Comparison of ENCODE assay signal across 1 cellular context in the genomic region with DNA sequence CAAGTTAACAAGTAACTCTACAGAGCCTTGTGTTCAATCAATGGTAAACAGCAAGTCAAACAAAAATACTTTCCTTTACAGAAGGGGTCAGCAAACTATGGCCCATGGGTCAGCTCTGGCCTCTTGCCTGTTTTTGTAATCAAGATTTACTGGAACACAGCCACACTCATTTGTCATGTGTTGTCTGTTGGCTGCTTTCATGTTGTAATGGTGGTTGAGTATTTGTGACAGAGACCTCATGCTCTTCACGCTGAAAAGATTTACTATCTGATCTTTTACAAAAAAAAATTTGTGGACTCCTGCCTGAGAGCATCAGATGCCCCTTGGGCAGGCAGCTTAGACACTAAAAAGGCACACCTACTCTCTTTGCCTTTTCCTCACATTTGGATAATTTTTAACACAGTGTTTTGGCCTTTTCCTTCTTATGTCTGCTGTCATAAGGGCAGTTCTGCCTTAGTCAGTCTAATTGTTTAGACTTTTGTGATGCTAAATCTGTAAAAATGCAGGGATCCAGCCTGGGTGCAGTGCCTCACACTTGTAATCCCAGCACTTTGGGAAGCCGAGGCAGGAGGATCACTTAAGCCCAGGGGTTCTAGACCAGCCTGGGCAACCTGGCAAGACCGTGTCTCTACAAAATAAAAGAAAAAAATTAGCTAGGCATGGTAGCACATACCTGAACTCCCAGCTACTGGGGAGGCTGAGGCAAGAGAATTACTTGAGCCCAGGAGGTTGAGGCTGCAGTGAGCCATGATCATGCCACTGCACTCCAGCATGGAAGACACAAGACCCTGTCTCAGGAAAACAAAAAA.
TF ChIP-seq lines count a peak whose summit lies in the region.

No MANE protein-coding gene starts in this region.

TF ChIP-seq in H1, 55 proteins besides CTCF, POLR2A, EP300 and RAD21:
- TF ChIP-seq SAP30 (IDR thresholded peaks at IDR 0.05; ENCODE audit: insufficient read depth, insufficient replicate concordance, low read length): no peak
- TF ChIP-seq CBX8 (IDR thresholded peaks at IDR 0.05; ENCODE audit: borderline replicate concordance, low read depth, low read length): no peak
- no peak for TF ChIP-seq POLR2AphosphoS5 (IDR thresholded peaks at IDR 0.05; ENCODE audit: low read depth, low read length)
- TF ChIP-seq SP4 (IDR thresholded peaks at IDR 0.05; ENCODE audit: low read length): no peak
